In genomic region chr19:48478339-48479061, GRCh38 we compare ENCODE assay signal across 22 cellular contexts. TPM values are rescaled to one million over a fixed set of nuclear protein-coding genes. Genes with fewer than 3 reads are reported as not detected.
DNase-seq lines count a peak whose midpoint lies in the region; ATAC-seq, FAIRE-seq and TF ChIP-seq lines count a peak whose summit lies in the region.
"Had no signal": no experiment of that assay in that cellular context is flagged by ENCODE, and none has a peak within 500 bp of the region (broad histone marks: within the 10 kb centered on the region; RNA-seq: fewer than 3 reads in every experiment).

No MANE protein-coding gene starts in this region.

- H3K4me3 Mint-ChIP-seq in nephron progenitor cell (no peak overlapping the region), osteocyte (ENCODE audit: unreplicated experiment) (no peak overlapping the region)
- H3K4me3 Mint-ChIP-seq: GM23338 had no signal

- WGBS in K562 (ENCODE audit: insufficient coverage, low coverage, missing lambda C conversion rate) = 94% methylated on average over 11 of the region's 24 CpGs

- no peak overlapping the region for H3K4me3 ChIP-seq in K562
- no peak overlapping the region for H3K4me3 ChIP-seq in colonic mucosa
- H3K4me3 ChIP-seq: GM23338 had no signal

- H3K36me3 Mint-ChIP-seq in nephron progenitor cell (ENCODE audit: low read depth) = peaks cover 55% of the 10 kb centered on the region
- H3K36me3 Mint-ChIP-seq in osteocyte (ENCODE audit: unreplicated experiment) = peaks cover 23% of the 10 kb centered on the region

- H3K79me2 ChIP-seq in K562 (ENCODE audit: control insufficient read depth, insufficient read depth, low read length) = no peaks in the 10 kb centered on the region

- TF ChIP-seq EP300 in K562 (IDR thresholded peaks at IDR 0.05; ENCODE audit: low read length) = no peak

- H3K9me1 ChIP-seq in K562 (ENCODE audit: control insufficient read depth, insufficient read depth, low read length) = peaks cover 2% of the 10 kb centered on the region

- CTCF ChIA-PET in RWPE1 (lab: Yijun Ruan, JAX) = no interaction called here
- CTCF ChIA-PET in K562 (lab: Yijun Ruan, JAX; ENCODE audit: low intra/inter-chr PET ratio) = no interaction called here

- H3K4me2 ChIP-seq in K562 (ENCODE audit: insufficient read depth, low read length) = no peak overlapping the region
- H3K4me2 ChIP-seq: GM23338 had no signal

- no peak for ATAC-seq in K562
- ATAC-seq: GM23338 had no signal

- POLR2A ChIA-PET in RWPE1 (lab: Yijun Ruan, JAX; ENCODE audit: low non-redundant PET) = no interaction called here
- POLR2A ChIA-PET in K562 (lab: Yijun Ruan, JAX) = interaction anchor here (0.6 to 1.4 kb wide), 4 partner anchors 8 to 11 kb away, joined by 3 to 4 read pairs (median 3); no protein-coding TSS in a partner anchor

- H3K9me3 ChIP-seq in K562 (replicated peaks; ENCODE audit: control insufficient read depth, insufficient read depth, low read depth, low read length) (no peaks in the 10 kb centered on the region), colonic mucosa (no peaks in the 10 kb centered on the region)
- H3K9me3 ChIP-seq: BE2C had no signal

- H3K36me3 ChIP-seq in K562 (ENCODE audit: control insufficient read depth, insufficient read depth, low read length) (peaks cover 57% of the 10 kb centered on the region), colonic mucosa (peaks cover 14% of the 10 kb centered on the region)

- TF ChIP-seq RAD21 in K562 (CRISPR knock-in tag; conservative IDR thresholded peaks at IDR 0.05 in 1 of 2, IDR thresholded peaks at IDR 0.05 in 1 of 2) = no peak

- BruUV-seq in K562 (replicated peaks; lab: Mats Ljungman, UMichigan) = no TSS peak

- DNase-seq in RWPE1 (ENCODE audit: low spot score) = no peak
- DNase-seq in K562 (ENCODE audit: extremely low read depth in 1 of 4, low spot score in 3 of 4) = no peak
- DNase-seq in nephron progenitor cell = no peak
- no peak for DNase-seq in osteocyte (ENCODE audit: extremely low spot score, unreplicated experiment)
- DNase-seq in colonic mucosa = no peak
- no peak for DNase-seq in dedifferentiated amniotic fluid mesenchymal stem cell (ENCODE audit: extremely low spot score)
- DNase-seq in SHP77 treated with DMSO at 0.1 percent for 48 hours (lab: John Stamatoyannopoulos, UW) = no peak
- DNase-seq: ACHN; BE2C; C1 segment of cervical spinal cord; CD4-positive, CD25-positive, alpha-beta regulatory T cell; CD8-positive, alpha-beta memory T cell; COR-L47; HCEC 1CT; IMR-90 had no signal

- no peak for TF ChIP-seq POLR2A in K562 (conservative IDR thresholded peaks at IDR 0.05)

- H3K27ac ChIP-seq in RWPE1 (peak overlapping the region; percentile 98), K562 (ENCODE audit: extremely low read depth, low read depth, low read length) (no peak overlapping the region), colonic mucosa (no peak overlapping the region)
- H3K27ac ChIP-seq: HL-60 had no signal

- peaks cover 0 to 22% of the 10 kb centered on the region in 2 experiments; a peak in 2 of 5 replicates for H3K4me1 ChIP-seq in K562 (replicated peaks in 1 of 2; ENCODE audit: control insufficient read depth in 2 of 2, insufficient read depth in 2 of 2, low read length in 2 of 2)
- no peaks in the 10 kb centered on the region for H3K4me1 ChIP-seq in colonic mucosa

- H2AFZ ChIP-seq in K562 (ENCODE audit: low read depth, low read length) = no peak overlapping the region
- H2AFZ ChIP-seq: GM23338 had no signal

- H3K27me3 Mint-ChIP-seq in nephron progenitor cell (ENCODE audit: low read depth, poor library complexity) = peaks cover 6% of the 10 kb centered on the region
- H3K27me3 Mint-ChIP-seq in osteocyte (ENCODE audit: unreplicated experiment) = no peaks in the 10 kb centered on the region
- H3K27me3 Mint-ChIP-seq: CD4-positive, CD25-positive, alpha-beta regulatory T cell had no signal

- TF ChIP-seq CTCF in RWPE1 (conservative IDR thresholded peaks at IDR 0.05; ENCODE audit: low read depth) = no peak
- TF ChIP-seq CTCF in K562 (IDR thresholded peaks at IDR 0.05 in 2 of 3, conservative IDR thresholded peaks at IDR 0.05 in 1 of 3; ENCODE audit: insufficient read depth in 2 of 3, low read depth in 1 of 3, low read length in 3 of 3) = no peak
- no peak for TF ChIP-seq CTCF in nephron progenitor cell (IDR thresholded peaks at IDR 0.05)
- no peak for TF ChIP-seq CTCF in osteocyte (IDR thresholded peaks at IDR 0.05)
- TF ChIP-seq CTCF in colonic mucosa (IDR thresholded peaks at IDR 0.05) = no peak

- in situ Hi-C loops in K562 (cut with MboI) = no loop called here

- FAIRE-seq in K562 (lab: Jason Lieb, UNC) = no peak
- FAIRE-seq: A204.1, D721Med, G401.6, GM12891, H54 had no signal

- no peaks in the 10 kb centered on the region for H3K27me3 ChIP-seq in K562 (ENCODE audit: control insufficient read depth in 2 of 2, insufficient read depth in 2 of 2, low read length in 2 of 2)
- H3K27me3 ChIP-seq in colonic mucosa = no peaks in the 10 kb centered on the region
- H3K27me3 ChIP-seq: BE2C had no signal

- peaks cover 46% of the 10 kb centered on the region for H3K4me1 Mint-ChIP-seq in nephron progenitor cell
- H3K4me1 Mint-ChIP-seq in osteocyte (ENCODE audit: unreplicated experiment) = peaks cover 18% of the 10 kb centered on the region

- H3K9me3 Mint-ChIP-seq in nephron progenitor cell (no peaks in the 10 kb centered on the region), osteocyte (ENCODE audit: unreplicated experiment) (no peaks in the 10 kb centered on the region)
- H3K9me3 Mint-ChIP-seq: CD8-positive, alpha-beta memory T cell; GM23338 had no signal

- peaks cover 7% of the 10 kb centered on the region; the same call in 1 of the 2 replicates for H4K20me1 ChIP-seq in K562 (replicated peaks; ENCODE audit: control insufficient read depth, insufficient read depth, low read length)

- intact Hi-C loops in K562 (cut with micrococcal nuclease) = no loop called here
- intact Hi-C loops in colonic mucosa (cut with DNase I) = no loop called here

- H3K27ac Mint-ChIP-seq in nephron progenitor cell (peak overlapping the region; percentile 29), osteocyte (ENCODE audit: unreplicated experiment) (peak overlapping the region; percentile 41)
- H3K27ac Mint-ChIP-seq: GM23338 had no signal

- H3K9ac ChIP-seq in K562 (ENCODE audit: insufficient read depth in 1 of 2, low read depth in 2 of 2, low read length in 2 of 2) (no peak overlapping the region), colonic mucosa (ENCODE audit: low read depth in 2 of 2, low read length in 2 of 2) (no peak overlapping the region)

RNA-seq across cellular contexts. Expression of gene CYTH2, which starts 9.3 kb away (rescaled TPM):
- 79.5 and 196 TPM in 2 replicates for total RNA-seq in K562 (2011; cell fraction: chromatin; rRNA removed; ENCODE audit: low replicate concordance)
- 87.7 and 88.8 TPM in 2 replicates for total RNA-seq in K562 (2011; cell fraction: nucleolus; rRNA removed)
- total RNA-seq in K562 (2011; cell fraction: nucleoplasm; rRNA removed) = 87.0 and 108 TPM in 2 replicates
- total RNA-seq in K562 (2014; rRNA removed) (31.8 and 34.9 TPM in 2 replicates), K562 (2014; rRNA removed; fragmentation: Illumina TruSeq; extraction: Trizol) (14.7 and 15.9 TPM in 2 replicates), K562 (2015; rRNA removed; fragmentation: Illumina TruSeq; extraction: Trizol) (19.3 and 20.3 TPM in 2 replicates), K562 (2021) (37.8 and 43.8 TPM in 2 replicates), osteocyte (92.1 and 107 TPM in 2 replicates), colonic mucosa (10 to 100 TPM; 55.4 to 70.2 TPM)
- polyA plus RNA-seq in K562 (2011; rRNA removed) (23.8 and 34.3 TPM in 2 replicates), K562 (2014; fragmentation: Illumina TruSeq; extraction: Trizol) (31.5 and 33.7 TPM in 2 replicates), K562 (2014; fragmentation: Nextera tagmentation; extraction: Ambion mirVana) (1 to 10 TPM; 1.8 to 4.0 TPM), K562 (2014; rRNA removed) (38.1 and 45.2 TPM in 2 replicates)
- 28.3 and 30.8 TPM in 2 replicates for polyA plus RNA-seq in K562 (2011; cell fraction: cytosol; rRNA removed)
- polyA plus RNA-seq in K562 (2011; cell fraction: nucleus; rRNA removed) = 96.2 and 120 TPM in 2 replicates
- polyA plus RNA-seq in K562 (2012) = 34.7 and 66.7 TPM in 2 replicates
- polyA minus RNA-seq in K562 (2011; rRNA and poly(A)+ RNA removed) = 22.5 and 23.2 TPM in 2 replicates
- polyA minus RNA-seq in K562 (2011; cell fraction: cytosol; rRNA and poly(A)+ RNA removed) = 13.0 and 20.7 TPM in 2 replicates
- 33.0 and 46.9 TPM in 2 replicates for polyA minus RNA-seq in K562 (2011; cell fraction: nucleus; rRNA and poly(A)+ RNA removed)

RNA-seq across cellular contexts. Expression of gene KCNJ14, which starts 23.1 kb away (rescaled TPM):
- 5.6 and 11.8 TPM in 2 replicates for total RNA-seq in K562 (2011; cell fraction: chromatin; rRNA removed; ENCODE audit: low replicate concordance)
- total RNA-seq in K562 (2011; cell fraction: nucleolus; rRNA removed) = 6.8 and 8.0 TPM in 2 replicates
- 6.1 and 6.6 TPM in 2 replicates for total RNA-seq in K562 (2011; cell fraction: nucleoplasm; rRNA removed)
- total RNA-seq in K562 (2014; rRNA removed) (0.18 and 0.41 TPM in 2 replicates), K562 (2014; rRNA removed; fragmentation: Illumina TruSeq; extraction: Trizol) (0.45 and 0.47 TPM in 2 replicates), K562 (2015; rRNA removed; fragmentation: Illumina TruSeq; extraction: Trizol) (0.76 and 0.94 TPM in 2 replicates), K562 (2021) (1.4 and 1.6 TPM in 2 replicates), osteocyte (0.86 and 1.6 TPM in 2 replicates), colonic mucosa (under 1 TPM; 0.35 to 0.99 TPM)
- polyA plus RNA-seq in K562 (2011; rRNA removed) (0.54 and 0.74 TPM in 2 replicates), K562 (2014; fragmentation: Illumina TruSeq; extraction: Trizol) (0.46 and 0.49 TPM in 2 replicates), K562 (2014; fragmentation: Nextera tagmentation; extraction: Ambion mirVana) (under 1 TPM; 0.15 to 0.38 TPM), K562 (2014; rRNA removed) (0.59 and 1.2 TPM in 2 replicates)
- polyA plus RNA-seq in K562 (2011; cell fraction: cytosol; rRNA removed) = 0.37 and 0.38 TPM in 2 replicates
- polyA plus RNA-seq in K562 (2011; cell fraction: nucleus; rRNA removed) = 2.4 and 2.6 TPM in 2 replicates
- polyA plus RNA-seq in K562 (2012) = 0.52 and 0.83 TPM in 2 replicates
- polyA minus RNA-seq in K562 (2011; rRNA and poly(A)+ RNA removed) = 0.91 and 1.2 TPM in 2 replicates
- 1.0 and 1.3 TPM in 2 replicates for polyA minus RNA-seq in K562 (2011; cell fraction: cytosol; rRNA and poly(A)+ RNA removed)
- 0.89 and 1.3 TPM in 2 replicates for polyA minus RNA-seq in K562 (2011; cell fraction: nucleus; rRNA and poly(A)+ RNA removed)

RNA-seq across cellular contexts. Expression of gene GRWD1, which starts 32.7 kb away (rescaled TPM):
- 26.3 and 57.2 TPM in 2 replicates for total RNA-seq in K562 (2011; cell fraction: chromatin; rRNA removed; ENCODE audit: low replicate concordance)
- total RNA-seq in K562 (2011; cell fraction: nucleolus; rRNA removed) = 42.0 and 43.3 TPM in 2 replicates
- total RNA-seq in K562 (2011; cell fraction: nucleoplasm; rRNA removed) = 29.6 and 33.7 TPM in 2 replicates
- total RNA-seq in K562 (2014; rRNA removed) (44.0 and 48.7 TPM in 2 replicates), K562 (2014; rRNA removed; fragmentation: Illumina TruSeq; extraction: Trizol) (20.4 and 21.2 TPM in 2 replicates), K562 (2015; rRNA removed; fragmentation: Illumina TruSeq; extraction: Trizol) (47.2 and 50.6 TPM in 2 replicates), K562 (2021) (87.2 and 88.2 TPM in 2 replicates), osteocyte (36.2 and 38.4 TPM in 2 replicates), colonic mucosa (10 to 100 TPM; 17.0 to 45.8 TPM)
- polyA plus RNA-seq in K562 (2011; rRNA removed) (22.2 and 22.4 TPM in 2 replicates), K562 (2014; fragmentation: Illumina TruSeq; extraction: Trizol) (24.5 and 44.3 TPM in 2 replicates), K562 (2014; fragmentation: Nextera tagmentation; extraction: Ambion mirVana) (1 to 10 TPM; 1.5 to 2.6 TPM), K562 (2014; rRNA removed) (51.4 and 55.4 TPM in 2 replicates)
- 20.0 and 52.3 TPM in 2 replicates for polyA plus RNA-seq in K562 (2011; cell fraction: cytosol; rRNA removed)
- polyA plus RNA-seq in K562 (2011; cell fraction: nucleus; rRNA removed) = 13.5 and 20.7 TPM in 2 replicates
- polyA plus RNA-seq in K562 (2012) = 26.6 and 47.2 TPM in 2 replicates
- polyA minus RNA-seq in K562 (2011; rRNA and poly(A)+ RNA removed) = 11.4 and 14.9 TPM in 2 replicates
- 25.1 and 33.2 TPM in 2 replicates for polyA minus RNA-seq in K562 (2011; cell fraction: cytosol; rRNA and poly(A)+ RNA removed)
- 12.3 and 17.1 TPM in 2 replicates for polyA minus RNA-seq in K562 (2011; cell fraction: nucleus; rRNA and poly(A)+ RNA removed)

RNA-seq across cellular contexts. Expression of gene LMTK3, which starts 33.1 kb away (rescaled TPM):
- 1.5 and 3.5 TPM in 2 replicates for total RNA-seq in K562 (2011; cell fraction: chromatin; rRNA removed; ENCODE audit: low replicate concordance)
- 3.8 and 4.1 TPM in 2 replicates for total RNA-seq in K562 (2011; cell fraction: nucleolus; rRNA removed)
- 1.5 and 2.4 TPM in 2 replicates for total RNA-seq in K562 (2011; cell fraction: nucleoplasm; rRNA removed)
- total RNA-seq in K562 (2014; rRNA removed) (4.9 and 5.1 TPM in 2 replicates), K562 (2014; rRNA removed; fragmentation: Illumina TruSeq; extraction: Trizol) (0.45 and 0.76 TPM in 2 replicates), K562 (2015; rRNA removed; fragmentation: Illumina TruSeq; extraction: Trizol) (2.0 and 2.5 TPM in 2 replicates), K562 (2021) (10.2 and 12.3 TPM in 2 replicates), osteocyte (0.32 and 0.39 TPM in 2 replicates), colonic mucosa (1 to 10 TPM; 1.7 to 3.1 TPM)
- polyA plus RNA-seq in K562 (2011; rRNA removed) (0.35 and 0.66 TPM in 2 replicates), K562 (2014; fragmentation: Illumina TruSeq; extraction: Trizol) (1.1 and 2.1 TPM in 2 replicates), K562 (2014; fragmentation: Nextera tagmentation; extraction: Ambion mirVana) (not detected), K562 (2014; rRNA removed) (2.8 and 3.3 TPM in 2 replicates)
- polyA plus RNA-seq in K562 (2011; cell fraction: cytosol; rRNA removed) = 0.53 and 1.7 TPM in 2 replicates
- 1.5 and 2.7 TPM in 2 replicates for polyA plus RNA-seq in K562 (2011; cell fraction: nucleus; rRNA removed)
- 3.7 and 4.7 TPM in 2 replicates for polyA plus RNA-seq in K562 (2012)
- 0.14 and 0.15 TPM in 2 replicates for polyA minus RNA-seq in K562 (2011; rRNA and poly(A)+ RNA removed)
- 2.3 and 3.2 TPM in 2 replicates for polyA minus RNA-seq in K562 (2011; cell fraction: cytosol; rRNA and poly(A)+ RNA removed)
- polyA minus RNA-seq in K562 (2011; cell fraction: nucleus; rRNA and poly(A)+ RNA removed) = 1.1 and 1.2 TPM in 2 replicates
- polyA plus RNA-seq: CD4-positive, CD25-positive, alpha-beta regulatory T cell; CD8-positive, alpha-beta memory T cell had no signal
